ENCODE assay signal across 1 cellular context in genomic region chr2:148645135-148645924, GRCh38.
A peak's percentile ranks its signal among the peaks of the same experiment; 100 is the strongest.
TF ChIP-seq lines count a peak whose summit lies in the region.

No MANE protein-coding gene starts in this region.

TF ChIP-seq in GM12878, 131 proteins besides CTCF, POLR2A, EP300 and RAD21 (continued from another document):
- TF ChIP-seq HDAC6 (IDR thresholded peaks at IDR 0.05; ENCODE audit: unreplicated experiment) (no peak), PAX5 (IDR thresholded peaks at IDR 0.05; ENCODE audit: borderline replicate concordance, low read depth, low read length) (0 out of 2 replicates have a peak, but pooled peaks have one; percentile 30), FOXM1 (IDR thresholded peaks at IDR 0.05; ENCODE audit: low read depth, low read length) (no peak), NBN (IDR thresholded peaks at IDR 0.05) (0 out of 2 replicates have a peak, but pooled peaks have one; percentile 59), BMI1 (IDR thresholded peaks at IDR 0.05; ENCODE audit: borderline replicate concordance) (no peak), EGR1 (IDR thresholded peaks at IDR 0.05; ENCODE audit: borderline replicate concordance in 1 of 2, low read depth in 2 of 2, low read length in 2 of 2) (peak in 1 of 2 experiments; percentile 90; a peak in 1 of 3 replicates), SRF (IDR thresholded peaks at IDR 0.05; ENCODE audit: low read depth in 2 of 2, low read length in 2 of 2) (no peak), TCF3 (IDR thresholded peaks at IDR 0.05; ENCODE audit: borderline replicate concordance, insufficient read depth, low read depth, low read length) (no peak), POLR2AphosphoS2 (IDR thresholded peaks at IDR 0.05; ENCODE audit: low read depth, low read length) (0 out of 2 replicates have a peak, but pooled peaks have one; percentile 14), TAF1 (IDR thresholded peaks at IDR 0.05; ENCODE audit: borderline replicate concordance, low read depth, low read length) (0 out of 2 replicates have a peak, but pooled peaks have one; percentile 12), CBX3 (IDR thresholded peaks at IDR 0.05; ENCODE audit: borderline replicate concordance, low read depth) (no peak), BHLHE40 (IDR thresholded peaks at IDR 0.05; ENCODE audit: borderline replicate concordance in 1 of 2, low read depth in 2 of 2, low read length in 1 of 2) (peak in 1 of 2 experiments; percentile 54; a peak in 1 of 4 replicates), MLLT1 (IDR thresholded peaks at IDR 0.05) (0 out of 2 replicates have a peak, but pooled peaks have one; percentile 34), USF2 (IDR thresholded peaks at IDR 0.05; ENCODE audit: borderline replicate concordance, low read depth, low read length) (no peak), SIN3A (IDR thresholded peaks at IDR 0.05; ENCODE audit: low read depth, low read length) (peak; percentile 66; the same call in 1 of the 2 replicates), E4F1 (IDR thresholded peaks at IDR 0.05; ENCODE audit: borderline replicate concordance, partially characterized antibody) (peak; percentile 92), HCFC1 (IDR thresholded peaks at IDR 0.05; ENCODE audit: low read length) (peak; percentile 38), JUNB (IDR thresholded peaks at IDR 0.05) (no peak), NRF1 (conservative IDR thresholded peaks at IDR 0.05; ENCODE audit: low read depth, low read length) (no peak), SIX5 (IDR thresholded peaks at IDR 0.05; ENCODE audit: low read depth, low read length, severe bottlenecking) (no peak), ZNF622 (IDR thresholded peaks at IDR 0.05) (no peak), ATF2 (IDR thresholded peaks at IDR 0.05; ENCODE audit: low read length) (no peak), YY1 (IDR thresholded peaks at IDR 0.05; ENCODE audit: low read depth, low read length) (peak; percentile 95), NR2C2 (IDR thresholded peaks at IDR 0.05; ENCODE audit: borderline replicate concordance, control insufficient read depth, insufficient read length, low read depth) (no peak), CHD4 (IDR thresholded peaks at IDR 0.05) (no peak), ZBTB11 (CRISPR knock-in tag; IDR thresholded peaks at IDR 0.05) (no peak), RB1 (IDR thresholded peaks at IDR 0.05; ENCODE audit: borderline replicate concordance) (no peak), PML (IDR thresholded peaks at IDR 0.05; ENCODE audit: low read length) (no peak), NFXL1 (IDR thresholded peaks at IDR 0.05; ENCODE audit: borderline replicate concordance) (no peak), CHD2 (IDR thresholded peaks at IDR 0.05; ENCODE audit: borderline replicate concordance, low read depth, low read length) (peak; percentile 33; the same call in 1 of the 2 replicates), SMC3 (IDR thresholded peaks at IDR 0.05; ENCODE audit: borderline replicate concordance, low read length) (no peak), DPF2 (IDR thresholded peaks at IDR 0.05) (peak; percentile 35), MXI1 (IDR thresholded peaks at IDR 0.05; ENCODE audit: low read depth, low read length) (peak; percentile 5)
- TF ChIP-seq, protein P1, sequence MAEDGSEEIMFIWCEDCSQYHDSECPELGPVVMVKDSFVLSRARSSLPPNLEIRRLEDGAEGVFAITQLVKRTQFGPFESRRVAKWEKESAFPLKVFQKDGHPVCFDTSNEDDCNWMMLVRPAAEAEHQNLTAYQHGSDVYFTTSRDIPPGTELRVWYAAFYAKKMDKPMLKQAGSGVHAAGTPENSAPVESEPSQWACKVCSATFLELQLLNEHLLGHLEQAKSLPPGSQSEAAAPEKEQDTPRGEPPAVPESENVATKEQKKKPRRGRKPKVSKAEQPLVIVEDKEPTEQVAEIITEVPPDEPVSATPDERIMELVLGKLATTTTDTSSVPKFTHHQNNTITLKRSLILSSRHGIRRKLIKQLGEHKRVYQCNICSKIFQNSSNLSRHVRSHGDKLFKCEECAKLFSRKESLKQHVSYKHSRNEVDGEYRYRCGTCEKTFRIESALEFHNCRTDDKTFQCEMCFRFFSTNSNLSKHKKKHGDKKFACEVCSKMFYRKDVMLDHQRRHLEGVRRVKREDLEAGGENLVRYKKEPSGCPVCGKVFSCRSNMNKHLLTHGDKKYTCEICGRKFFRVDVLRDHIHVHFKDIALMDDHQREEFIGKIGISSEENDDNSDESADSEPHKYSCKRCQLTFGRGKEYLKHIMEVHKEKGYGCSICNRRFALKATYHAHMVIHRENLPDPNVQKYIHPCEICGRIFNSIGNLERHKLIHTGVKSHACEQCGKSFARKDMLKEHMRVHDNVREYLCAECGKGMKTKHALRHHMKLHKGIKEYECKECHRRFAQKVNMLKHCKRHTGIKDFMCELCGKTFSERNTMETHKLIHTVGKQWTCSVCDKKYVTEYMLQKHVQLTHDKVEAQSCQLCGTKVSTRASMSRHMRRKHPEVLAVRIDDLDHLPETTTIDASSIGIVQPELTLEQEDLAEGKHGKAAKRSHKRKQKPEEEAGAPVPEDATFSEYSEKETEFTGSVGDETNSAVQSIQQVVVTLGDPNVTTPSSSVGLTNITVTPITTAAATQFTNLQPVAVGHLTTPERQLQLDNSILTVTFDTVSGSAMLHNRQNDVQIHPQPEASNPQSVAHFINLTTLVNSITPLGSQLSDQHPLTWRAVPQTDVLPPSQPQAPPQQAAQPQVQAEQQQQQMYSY (CRISPR knock-in tag; IDR thresholded peaks at IDR 0.05), result no peak
- TF ChIP-seq, protein P2, sequence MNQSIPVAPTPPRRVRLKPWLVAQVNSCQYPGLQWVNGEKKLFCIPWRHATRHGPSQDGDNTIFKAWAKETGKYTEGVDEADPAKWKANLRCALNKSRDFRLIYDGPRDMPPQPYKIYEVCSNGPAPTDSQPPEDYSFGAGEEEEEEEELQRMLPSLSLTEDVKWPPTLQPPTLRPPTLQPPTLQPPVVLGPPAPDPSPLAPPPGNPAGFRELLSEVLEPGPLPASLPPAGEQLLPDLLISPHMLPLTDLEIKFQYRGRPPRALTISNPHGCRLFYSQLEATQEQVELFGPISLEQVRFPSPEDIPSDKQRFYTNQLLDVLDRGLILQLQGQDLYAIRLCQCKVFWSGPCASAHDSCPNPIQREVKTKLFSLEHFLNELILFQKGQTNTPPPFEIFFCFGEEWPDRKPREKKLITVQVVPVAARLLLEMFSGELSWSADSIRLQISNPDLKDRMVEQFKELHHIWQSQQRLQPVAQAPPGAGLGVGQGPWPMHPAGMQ (IDR thresholded peaks at IDR 0.05; ENCODE audit: borderline replicate concordance), result no peak
- TF ChIP-seq, protein P3, sequence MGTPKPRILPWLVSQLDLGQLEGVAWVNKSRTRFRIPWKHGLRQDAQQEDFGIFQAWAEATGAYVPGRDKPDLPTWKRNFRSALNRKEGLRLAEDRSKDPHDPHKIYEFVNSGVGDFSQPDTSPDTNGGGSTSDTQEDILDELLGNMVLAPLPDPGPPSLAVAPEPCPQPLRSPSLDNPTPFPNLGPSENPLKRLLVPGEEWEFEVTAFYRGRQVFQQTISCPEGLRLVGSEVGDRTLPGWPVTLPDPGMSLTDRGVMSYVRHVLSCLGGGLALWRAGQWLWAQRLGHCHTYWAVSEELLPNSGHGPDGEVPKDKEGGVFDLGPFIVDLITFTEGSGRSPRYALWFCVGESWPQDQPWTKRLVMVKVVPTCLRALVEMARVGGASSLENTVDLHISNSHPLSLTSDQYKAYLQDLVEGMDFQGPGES (IDR thresholded peaks at IDR 0.05), result no peak
- TF ChIP-seq, protein P4, sequence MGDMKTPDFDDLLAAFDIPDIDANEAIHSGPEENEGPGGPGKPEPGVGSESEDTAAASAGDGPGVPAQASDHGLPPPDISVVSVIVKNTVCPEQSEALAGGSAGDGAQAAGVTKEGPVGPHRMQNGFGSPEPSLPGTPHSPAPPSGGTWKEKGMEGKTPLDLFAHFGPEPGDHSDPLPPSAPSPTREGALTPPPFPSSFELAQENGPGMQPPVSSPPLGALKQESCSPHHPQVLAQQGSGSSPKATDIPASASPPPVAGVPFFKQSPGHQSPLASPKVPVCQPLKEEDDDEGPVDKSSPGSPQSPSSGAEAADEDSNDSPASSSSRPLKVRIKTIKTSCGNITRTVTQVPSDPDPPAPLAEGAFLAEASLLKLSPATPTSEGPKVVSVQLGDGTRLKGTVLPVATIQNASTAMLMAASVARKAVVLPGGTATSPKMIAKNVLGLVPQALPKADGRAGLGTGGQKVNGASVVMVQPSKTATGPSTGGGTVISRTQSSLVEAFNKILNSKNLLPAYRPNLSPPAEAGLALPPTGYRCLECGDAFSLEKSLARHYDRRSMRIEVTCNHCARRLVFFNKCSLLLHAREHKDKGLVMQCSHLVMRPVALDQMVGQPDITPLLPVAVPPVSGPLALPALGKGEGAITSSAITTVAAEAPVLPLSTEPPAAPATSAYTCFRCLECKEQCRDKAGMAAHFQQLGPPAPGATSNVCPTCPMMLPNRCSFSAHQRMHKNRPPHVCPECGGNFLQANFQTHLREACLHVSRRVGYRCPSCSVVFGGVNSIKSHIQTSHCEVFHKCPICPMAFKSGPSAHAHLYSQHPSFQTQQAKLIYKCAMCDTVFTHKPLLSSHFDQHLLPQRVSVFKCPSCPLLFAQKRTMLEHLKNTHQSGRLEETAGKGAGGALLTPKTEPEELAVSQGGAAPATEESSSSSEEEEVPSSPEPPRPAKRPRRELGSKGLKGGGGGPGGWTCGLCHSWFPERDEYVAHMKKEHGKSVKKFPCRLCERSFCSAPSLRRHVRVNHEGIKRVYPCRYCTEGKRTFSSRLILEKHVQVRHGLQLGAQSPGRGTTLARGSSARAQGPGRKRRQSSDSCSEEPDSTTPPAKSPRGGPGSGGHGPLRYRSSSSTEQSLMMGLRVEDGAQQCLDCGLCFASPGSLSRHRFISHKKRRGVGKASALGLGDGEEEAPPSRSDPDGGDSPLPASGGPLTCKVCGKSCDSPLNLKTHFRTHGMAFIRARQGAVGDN (IDR thresholded peaks at IDR 0.05), result no peak
